In genomic region chr2:205139822-205140612, GRCh38 we compare ENCODE assay signal across 10 cellular contexts.
DNase-seq lines count a peak whose midpoint lies in the region; ATAC-seq and TF ChIP-seq lines count a peak whose summit lies in the region.
"Had no signal": no experiment of that assay in that cellular context is flagged by ENCODE, and none has a peak within 500 bp of the region (broad histone marks: within the 10 kb centered on the region; RNA-seq: fewer than 3 reads in every experiment).

No MANE protein-coding gene starts in this region.

- peak; percentile 59 for ATAC-seq in GM21619 (IDR thresholded peaks at IDR 0.05; ENCODE audit: unreplicated experiment)
- no peak for ATAC-seq in HG02623 (IDR thresholded peaks at IDR 0.05; ENCODE audit: unreplicated experiment)
- no peak for ATAC-seq in HG03457 (IDR thresholded peaks at IDR 0.05; ENCODE audit: unreplicated experiment)

- H3K9me3 Mint-ChIP-seq in activated CD4-positive, alpha-beta memory T cell treated with anti-CD3 and anti-CD28 coated beads, Interleukin-2, amount 10 ng/mL, durations not matched to agents 7 days and 5 days: no peaks in the 10 kb centered on the region

- DNase-seq in COR-L47 (lab: John Stamatoyannopoulos, UW) (peak; percentile 11), NCI-H2227 treated with DMSO at 0.1 percent for 48 hours (lab: John Stamatoyannopoulos, UW) (peak; percentile 49), iPS-NIHi7 (ENCODE audit: extremely low spot score) (peak; percentile 68), colonic mucosa (no peak)
- no peak for DNase-seq in activated CD4-positive, alpha-beta memory T cell treated with anti-CD3 and anti-CD28 coated beads, Interleukin-2, amount 10 ng/mL, durations not matched to agents 7 days and 5 days
- DNase-seq: kidney glomerular epithelial cell had no signal

- H3K36me3 ChIP-seq in colonic mucosa: no peaks in the 10 kb centered on the region

- no peaks in the 10 kb centered on the region for H3K27me3 Mint-ChIP-seq in activated CD4-positive, alpha-beta memory T cell treated with anti-CD3 and anti-CD28 coated beads, Interleukin-2, amount 10 ng/mL, durations not matched to agents 7 days and 5 days

- POLR2A ChIA-PET in activated CD4-positive, alpha-beta memory T cell treated with anti-CD3 and anti-CD28 coated beads, Interleukin-2, amount 10 ng/mL, durations not matched to agents 7 days and 5 days (lab: Charles Lee): no interaction called here

- intact Hi-C loops in colonic mucosa (cut with DNase I): no loop called here

- TF ChIP-seq CTCF in colonic mucosa (IDR thresholded peaks at IDR 0.05): no peak

- no peak overlapping the region for H3K4me3 Mint-ChIP-seq in activated CD4-positive, alpha-beta memory T cell treated with anti-CD3 and anti-CD28 coated beads, Interleukin-2, amount 10 ng/mL, durations not matched to agents 7 days and 5 days

- H3K27ac ChIP-seq in colonic mucosa: no peak overlapping the region
- H3K27ac ChIP-seq: C4-2B had no signal

- no peaks in the 10 kb centered on the region for H3K36me3 Mint-ChIP-seq in activated CD4-positive, alpha-beta memory T cell treated with anti-CD3 and anti-CD28 coated beads, Interleukin-2, amount 10 ng/mL, durations not matched to agents 7 days and 5 days (ENCODE audit: low read depth)

- no peaks in the 10 kb centered on the region for H3K4me1 ChIP-seq in colonic mucosa

- CTCF ChIA-PET in activated CD4-positive, alpha-beta memory T cell treated with anti-CD3 and anti-CD28 coated beads, Interleukin-2, amount 10 ng/mL, durations not matched to agents 7 days and 5 days (lab: Charles Lee): no interaction called here

- no peaks in the 10 kb centered on the region for H3K9me3 ChIP-seq in colonic mucosa

- H3K27ac Mint-ChIP-seq in activated CD4-positive, alpha-beta memory T cell treated with anti-CD3 and anti-CD28 coated beads, Interleukin-2, amount 10 ng/mL, durations not matched to agents 7 days and 5 days: no peak overlapping the region

- H3K4me3 ChIP-seq in colonic mucosa: no peak overlapping the region

- peaks cover 5% of the 10 kb centered on the region for H3K4me1 Mint-ChIP-seq in activated CD4-positive, alpha-beta memory T cell treated with anti-CD3 and anti-CD28 coated beads, Interleukin-2, amount 10 ng/mL, durations not matched to agents 7 days and 5 days

- H3K9ac ChIP-seq in colonic mucosa (ENCODE audit: low read depth in 2 of 2, low read length in 2 of 2): no peak overlapping the region

- H3K27me3 ChIP-seq in colonic mucosa: no peaks in the 10 kb centered on the region

Comparison
In these comparisons a context has a peak if more than half of its experiments do, and no peak if none do; other contexts are left out.
1. DNase-seq: peak in COR-L47 (single experiment), NCI-H2227 treated with DMSO at 0.1 percent for 48 hours (single experiment) and iPS-NIHi7 (single experiment); none in colonic mucosa (single experiment) and activated CD4-positive, alpha-beta memory T cell treated with anti-CD3 and anti-CD28 coated beads, Interleukin-2, amount 10 ng/mL, durations not matched to agents 7 days and 5 days (single experiment).